Comparison of ENCODE assay signal across 22 cellular contexts in the genomic region with DNA sequence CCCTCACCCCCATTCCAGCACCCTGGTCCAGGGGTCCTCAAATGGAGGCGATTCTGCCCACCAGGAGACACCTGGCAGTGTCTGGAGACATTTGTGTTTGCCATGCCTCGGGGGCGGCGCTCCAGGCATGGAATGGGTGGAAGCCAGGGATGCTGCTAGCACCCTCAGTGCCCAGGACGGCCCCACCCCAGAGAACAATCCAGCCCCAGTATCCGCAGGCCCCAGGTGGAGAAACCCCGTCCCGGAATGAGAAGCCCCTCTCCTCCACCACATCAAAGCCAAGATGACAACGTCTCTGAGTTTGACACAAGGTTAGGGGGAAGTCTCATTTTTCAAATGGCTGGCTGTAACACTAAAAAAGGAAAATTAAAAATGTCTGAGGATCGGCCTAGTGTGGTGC.
"Had no signal": no experiment of that assay in that cellular context is flagged by ENCODE, and none has a peak within 500 bp of the region (broad histone marks: within the 10 kb centered on the region; RNA-seq: fewer than 3 reads in every experiment).

No MANE protein-coding gene starts in this region.

- H3K27ac ChIP-seq: epithelial cell of prostate, foreskin keratinocyte, hepatocyte, left ventricle myocardium inferior, lower lobe of right lung, psoas muscle, spleen, thoracic aorta had no signal

- H3K27me3 ChIP-seq: hepatocyte, pancreas, right lobe of liver, spleen, transverse colon had no signal

- ATAC-seq: effector memory CD8-positive, alpha-beta T cell; foreskin keratinocyte; left cardiac atrium; lower lobe of right lung; natural killer cell; pancreas; psoas muscle; right lobe of liver; stimulated activated memory B cell treated with anti-CD40 and anti-IgM and Interleukin-4, amounts not matched to agents 10 μg/mL and 1 μg/mL and 100 μg/mL, for 72 hours had no signal

- H3K4me1 ChIP-seq: foreskin keratinocyte, lower lobe of right lung had no signal

- H3K4me3 ChIP-seq: hepatocyte, left ventricle myocardium inferior, lower lobe of right lung, pancreas, psoas muscle, right lobe of liver, spleen, thoracic aorta, transverse colon had no signal

- H3K9me3 ChIP-seq: left ventricle myocardium inferior, lower lobe of right lung, pancreas, psoas muscle, right lobe of liver, spleen, thoracic aorta, transverse colon had no signal

- H3K36me3 ChIP-seq: left ventricle myocardium inferior, lower lobe of right lung, pancreas, right lobe of liver, thoracic aorta, transverse colon had no signal

- DNase-seq: effector memory CD8-positive, alpha-beta T cell; foreskin keratinocyte; head of caudate nucleus; kidney; left cardiac atrium; left ventricle myocardium inferior; lower lobe of right lung; natural killer cell; nucleus accumbens; pancreas; psoas muscle; retina; right lobe of liver; spleen; stimulated activated CD4-positive, alpha-beta T cell treated with anti-CD3 and anti-CD28 coated beads, Interleukin-15, amount 100 ng/mL, for 24 hours; stimulated activated CD4-positive, alpha-beta T cell treated with anti-CD3 and anti-CD28 coated beads, Interleukin-1b, Interleukin-23, amount 100 ng/mL, for 48 hours; stimulated activated CD4-positive, alpha-beta T cell treated with anti-CD3 and anti-CD28 coated beads, Interleukin-4, amount 100 ng/mL, for 24 hours; transverse colon had no signal
